In the genomic region with DNA sequence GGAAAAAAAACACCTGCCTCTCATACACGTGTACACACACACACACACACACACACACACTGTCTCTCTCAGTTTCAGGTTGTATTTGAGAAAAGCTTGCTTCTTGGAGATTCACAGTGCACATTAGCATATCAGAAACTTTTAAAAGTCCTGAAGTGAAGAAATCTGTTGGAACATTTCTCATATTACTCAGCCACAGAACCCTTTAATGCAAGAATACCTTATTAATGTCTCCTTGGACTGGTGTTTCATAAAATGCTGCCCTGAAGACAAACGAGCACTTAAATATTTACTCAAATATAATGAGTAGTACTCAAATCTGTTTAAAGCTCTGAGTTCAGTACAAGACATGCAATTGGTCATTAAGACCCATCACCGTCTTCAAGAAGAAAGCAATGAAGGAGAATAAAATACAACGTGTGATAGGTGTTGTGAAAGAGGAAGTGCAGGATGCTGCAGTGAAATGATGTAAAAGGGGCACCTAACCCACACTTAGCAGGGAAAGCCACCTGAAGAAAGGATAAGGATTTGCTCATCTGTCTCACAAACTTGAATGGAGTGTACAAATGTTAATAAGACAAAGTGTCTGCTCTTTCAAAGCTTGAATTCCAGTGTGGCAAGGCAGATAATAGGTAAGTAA, we compare ENCODE assay signal across 1 cellular context.
TF ChIP-seq lines count a peak whose summit lies in the region.

No MANE protein-coding gene starts in this region.

TF ChIP-seq in A549, 52 proteins besides CTCF, POLR2A, EP300 and RAD21:
- TF ChIP-seq FOSL2 (IDR thresholded peaks at IDR 0.05) (no peak), FOSL2 (CRISPR knock-in tag; IDR thresholded peaks at IDR 0.05) (no peak), MAZ (IDR thresholded peaks at IDR 0.05; ENCODE audit: borderline replicate concordance, low read depth, low read length) (no peak), ELK1 (IDR thresholded peaks at IDR 0.05; ENCODE audit: low read depth, low read length) (no peak), RCOR1 (IDR thresholded peaks at IDR 0.05; ENCODE audit: low read depth, low read length) (no peak), EHMT2 (IDR thresholded peaks at IDR 0.05; ENCODE audit: low read depth) (no peak), RNF2 (IDR thresholded peaks at IDR 0.05; ENCODE audit: borderline replicate concordance, low read depth) (no peak), USF2 (IDR thresholded peaks at IDR 0.05) (no peak), KDM1A (IDR thresholded peaks at IDR 0.05; ENCODE audit: low read depth) (no peak), NR3C1 (IDR thresholded peaks at IDR 0.05) (no peak), EHF (CRISPR knock-in tag; IDR thresholded peaks at IDR 0.05) (no peak), NFE2L2 (conservative IDR thresholded peaks at IDR 0.05; ENCODE audit: low read length) (no peak), FOSB (CRISPR knock-in tag; IDR thresholded peaks at IDR 0.05) (no peak), MYC (IDR thresholded peaks at IDR 0.05; ENCODE audit: borderline replicate concordance, low read length) (no peak)
